8 cellular contexts compared by ENCODE assay signal in the genomic region with DNA sequence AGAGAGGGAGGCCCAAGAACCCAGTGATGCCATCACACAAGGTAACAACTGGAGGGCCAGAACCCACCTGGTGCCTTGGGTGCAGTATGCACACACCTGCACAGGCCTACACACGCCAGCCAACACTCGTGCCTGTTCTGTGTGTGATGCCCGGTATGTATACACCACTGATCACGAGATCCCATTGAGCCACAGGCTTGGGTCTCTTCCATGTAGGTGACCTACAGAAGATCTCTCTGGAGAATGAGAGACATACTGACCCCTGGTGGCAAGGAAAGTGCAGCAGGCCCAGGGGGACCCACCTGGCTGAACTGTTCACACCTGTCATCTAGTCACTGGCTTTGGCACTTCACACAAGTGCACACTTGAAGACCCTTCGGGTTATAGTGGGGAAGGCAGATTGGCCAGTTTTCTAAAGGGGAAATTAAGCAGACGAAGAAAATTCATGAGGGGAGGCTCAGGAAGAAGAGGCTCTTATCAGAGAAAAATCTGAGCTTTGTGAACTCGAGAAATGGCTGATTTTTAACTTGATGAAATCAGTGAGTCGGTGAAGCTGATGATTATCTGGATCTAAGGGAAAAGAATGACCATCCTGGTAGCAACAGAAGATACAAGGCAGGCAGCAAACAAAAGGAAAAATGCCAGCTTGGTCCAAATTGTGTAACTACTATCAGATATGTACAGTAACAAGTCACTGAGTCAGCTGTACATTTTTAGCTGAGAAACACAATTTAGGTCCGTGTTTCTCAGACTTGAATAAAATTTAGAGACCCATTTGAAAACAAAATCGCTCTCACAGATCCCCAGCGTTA.
DNase-seq lines count a peak whose midpoint lies in the region; ATAC-seq and TF ChIP-seq lines count a peak whose summit lies in the region.

No MANE protein-coding gene starts in this region.

- H3K27ac Mint-ChIP-seq in CD4-positive, alpha-beta T cell, result no peak overlapping the region
- no peak overlapping the region for H3K27ac Mint-ChIP-seq in natural killer cell

- H3K9me3 Mint-ChIP-seq in CD4-positive, alpha-beta T cell, result no peaks in the 10 kb centered on the region
- no peaks in the 10 kb centered on the region for H3K9me3 Mint-ChIP-seq in natural killer cell

- H3K4me3 ChIP-seq in dorsolateral prefrontal cortex, result no peak overlapping the region

- H3K36me3 Mint-ChIP-seq in CD4-positive, alpha-beta T cell (ENCODE audit: low read depth), result no peaks in the 10 kb centered on the region
- no peaks in the 10 kb centered on the region for H3K36me3 Mint-ChIP-seq in natural killer cell

- POLR2A ChIA-PET in CD4-positive, alpha-beta T cell (lab: Charles Lee), result no interaction called here

- H3K27me3 ChIP-seq in CD4-positive, alpha-beta T cell (ENCODE audit: control insufficient read depth, insufficient read depth, low read length), result no peaks in the 10 kb centered on the region
- no peaks in the 10 kb centered on the region for H3K27me3 ChIP-seq in dorsolateral prefrontal cortex

- CTCF ChIA-PET in CD4-positive, alpha-beta T cell (lab: Charles Lee), result interaction anchor here (0.8 kb wide), 1 partner anchor 171 kb away, joined by 3 read pairs; no protein-coding TSS in a partner anchor

- H3K27me3 Mint-ChIP-seq in CD4-positive, alpha-beta T cell, result peaks cover 3% of the 10 kb centered on the region
- peaks cover 0 to under 1% of the 10 kb centered on the region in 2 donors for H3K27me3 Mint-ChIP-seq in natural killer cell (ENCODE audit: low read depth in 2 of 2)

- no peak for ATAC-seq in CD4-positive, alpha-beta T cell (ENCODE audit: poor library complexity)
- ATAC-seq in GM19438 (IDR thresholded peaks at IDR 0.05; ENCODE audit: low read depth, unreplicated experiment) (peak; percentile 70), natural killer cell (peak in 1 of 3 donors; percentile 50), GM21825 (IDR thresholded peaks at IDR 0.05; ENCODE audit: unreplicated experiment) (no peak)

- H3K9me3 ChIP-seq in CD4-positive, alpha-beta T cell (ENCODE audit: control insufficient read depth, low read length), result no peaks in the 10 kb centered on the region

- intact Hi-C loops in CD4-positive, alpha-beta T cell (cut with DNase I, micrococcal nuclease), result loop anchor here (1.0 to 10.0 kb wide), 3 partner anchors 171 to 285 kb away; no protein-coding TSS in a partner anchor
- intact Hi-C loops in dorsolateral prefrontal cortex (cut with DNase I) (loop anchor here in 1 of 2 donors (10.0 kb wide), 1 partner anchor 283 kb away; no protein-coding TSS in a partner anchor), natural killer cell (cut with micrococcal nuclease) (loop anchor here (1.0 kb wide), 1 partner anchor 171 kb away; no protein-coding TSS in a partner anchor)

- H3K4me3 Mint-ChIP-seq in CD4-positive, alpha-beta T cell, result no peak overlapping the region
- H3K4me3 Mint-ChIP-seq in natural killer cell, result no peak overlapping the region

- DNase-seq in CD4-positive, alpha-beta T cell, result peak in 8 of 10 experiments; percentile 8 to 56 (median 26)
- peak; percentile 58 for DNase-seq in NCI-H1105 (lab: John Stamatoyannopoulos, UW)
- peak; percentile 29 to 30 for DNase-seq in activated CD4-positive, alpha-beta T cell treated with anti-CD3 and anti-CD28 coated beads for 24 hours (ENCODE audit: low read depth in 2 of 2)
- DNase-seq in dorsolateral prefrontal cortex, result peak in 1 of 10 donors; percentile 59
- DNase-seq in natural killer cell, result no peak
- DNase-seq in T1000 (lab: John Stamatoyannopoulos, UW), result no peak

- no peaks in the 10 kb centered on the region for H3K4me1 Mint-ChIP-seq in CD4-positive, alpha-beta T cell (ENCODE audit: low read depth)
- no peaks in the 10 kb centered on the region for H3K4me1 Mint-ChIP-seq in natural killer cell

- TF ChIP-seq CTCF in CD4-positive, alpha-beta T cell (IDR thresholded peaks at IDR 0.05), result peak; percentile 57
- TF ChIP-seq CTCF in dorsolateral prefrontal cortex (IDR thresholded peaks at IDR 0.05 in 54 of 56, conservative IDR thresholded peaks at IDR 0.05 in 2 of 56; ENCODE audit: low read depth in 1 of 56, partially characterized antibody in 56 of 56) (peak in 55 of 56 donors; percentile 25 to 73 (median 56)), natural killer cell (IDR thresholded peaks at IDR 0.05) (peak; percentile 62)

- H3K27ac ChIP-seq in CD4-positive, alpha-beta T cell (ENCODE audit: low read depth, low read length), result no peak overlapping the region
- peak overlapping the region in 10 of 59 donors; percentile 7 to 45 (median 27) for H3K27ac ChIP-seq in dorsolateral prefrontal cortex

Comparison
In these comparisons a context has a peak if more than half of its experiments do, and no peak if none do; other contexts are left out.
1. DNase-seq: peak in CD4-positive, alpha-beta T cell (8 of 10), NCI-H1105 (single experiment) and activated CD4-positive, alpha-beta T cell treated with anti-CD3 and anti-CD28 coated beads for 24 hours (2 of 2); none in natural killer cell (single experiment) and T1000 (single experiment).
2. Peak in every context shown above with its lines, with median percentiles within 50 percentile points of each other: CTCF ChIP-seq.